In genomic region chr1:97745912-97746311, GRCh38 we compare ENCODE assay signal across 27 cellular contexts.
DNase-seq lines count a peak whose midpoint lies in the region; ATAC-seq, FAIRE-seq and TF ChIP-seq lines count a peak whose summit lies in the region.
"Had no signal": no experiment of that assay in that cellular context is flagged by ENCODE, and none has a peak within 500 bp of the region (broad histone marks: within the 10 kb centered on the region; RNA-seq: fewer than 3 reads in every experiment).

No MANE protein-coding gene starts in this region.

- H3K9ac ChIP-seq in astrocyte (ENCODE audit: low read length): no peak overlapping the region

- peak; percentile 62 for ATAC-seq in foreskin keratinocyte
- ATAC-seq in HG02973 (IDR thresholded peaks at IDR 0.05; ENCODE audit: unreplicated experiment): no peak
- ATAC-seq: gastrocnemius medialis, lower lobe of right lung, Panc1, psoas muscle, T-helper 17 cell had no signal

- H3K9me3 ChIP-seq in astrocyte (ENCODE audit: insufficient read depth, low read depth, low read length): no peaks in the 10 kb centered on the region
- H3K9me3 ChIP-seq in effector memory CD4-positive, alpha-beta T cell (ENCODE audit: control insufficient read depth, low read length): no peaks in the 10 kb centered on the region
- H3K9me3 ChIP-seq: colonic mucosa, gastrocnemius medialis, lower lobe of right lung, psoas muscle, thoracic aorta had no signal

- H3K4me2 ChIP-seq in astrocyte (ENCODE audit: low read length): no peak overlapping the region
- H3K4me2 ChIP-seq: smooth muscle cell had no signal

- no peaks in the 10 kb centered on the region for H3K9me3 Mint-ChIP-seq in HFFc6
- no peaks in the 10 kb centered on the region for H3K9me3 Mint-ChIP-seq in astrocyte (ENCODE audit: unreplicated experiment)
- H3K9me3 Mint-ChIP-seq: CD4-positive, alpha-beta memory T cell had no signal

- H3K4me1 Mint-ChIP-seq in HFFc6 (ENCODE audit: low read depth): peaks cover 44% of the 10 kb centered on the region
- H3K4me1 Mint-ChIP-seq in astrocyte (ENCODE audit: low read depth, unreplicated experiment): no peaks in the 10 kb centered on the region

- peak; percentile 9 for FAIRE-seq in astrocyte (lab: Jason Lieb, UNC)
- FAIRE-seq: kidney had no signal

- H3K27ac Mint-ChIP-seq in HFFc6: no peak overlapping the region
- no peak overlapping the region for H3K27ac Mint-ChIP-seq in astrocyte (ENCODE audit: unreplicated experiment)
- H3K27ac Mint-ChIP-seq: CD4-positive, alpha-beta memory T cell; T-helper 17 cell had no signal

- no peaks in the 10 kb centered on the region for H3K36me3 ChIP-seq in astrocyte (ENCODE audit: insufficient read depth, low read length)
- no peaks in the 10 kb centered on the region for H3K36me3 ChIP-seq in effector memory CD4-positive, alpha-beta T cell (ENCODE audit: control insufficient read depth, insufficient read depth, low read length)
- H3K36me3 ChIP-seq: brain microvascular endothelial cell, colonic mucosa, gastrocnemius medialis, lower lobe of right lung, thoracic aorta had no signal

- no peaks in the 10 kb centered on the region; the same call in 1 of the 2 replicates for H3K36me3 Mint-ChIP-seq in HFFc6 (ENCODE audit: low read depth)
- H3K36me3 Mint-ChIP-seq in astrocyte (ENCODE audit: low read depth, unreplicated experiment): no peaks in the 10 kb centered on the region

- DNase-seq in AG10803 (ENCODE audit: low read depth): peak; percentile 46
- peak; percentile 35 for DNase-seq in HFFc6
- DNase-seq in astrocyte (ENCODE audit: low read depth): peak; percentile 32
- DNase-seq in foreskin keratinocyte: peak; percentile 4 to 24
- no peak for DNase-seq in globus pallidus (ENCODE audit: low spot score)
- DNase-seq in effector memory CD4-positive, alpha-beta T cell: no peak
- no peak for DNase-seq in inferior parietal cortex (ENCODE audit: extremely low spot score)
- DNase-seq: ACHN; activated CD4-positive, alpha-beta T cell treated with anti-CD3 and anti-CD28 coated beads, Interleukin-2, amount 50 U/mL, for 1 hour; brain microvascular endothelial cell; CD4-positive, alpha-beta memory T cell; colonic mucosa; DMS53; gastrocnemius medialis; kidney; lower lobe of right lung; NCI-H510A; psoas muscle; stimulated activated CD4-positive, alpha-beta T cell treated with anti-CD3 and anti-CD28 coated beads, Interleukin-2, amount 100 ng/mL, for 48 hours; stimulated activated naive CD4-positive, alpha-beta T cell treated with Interleukin-2 at 50 U/mL for 16 hours; T-helper 17 cell had no signal

- no peak overlapping the region for H3K4me3 Mint-ChIP-seq in HFFc6
- H3K4me3 Mint-ChIP-seq in astrocyte (ENCODE audit: unreplicated experiment): no peak overlapping the region
- H3K4me3 Mint-ChIP-seq: CD4-positive, alpha-beta memory T cell; T-helper 17 cell had no signal

- H3K4me3 ChIP-seq in AG10803 (ENCODE audit: low read length): no peak overlapping the region
- no peak overlapping the region for H3K4me3 ChIP-seq in astrocyte (ENCODE audit: insufficient read depth, low read depth, low read length)
- H3K4me3 ChIP-seq in effector memory CD4-positive, alpha-beta T cell (ENCODE audit: insufficient read depth, low read depth, low read length, poor library complexity, severe bottlenecking): no peak overlapping the region
- H3K4me3 ChIP-seq: colonic mucosa, gastrocnemius medialis, lower lobe of right lung, psoas muscle, SK-N-MC, smooth muscle cell, thoracic aorta had no signal

- H3K27ac ChIP-seq in astrocyte (ENCODE audit: low read depth, low read length): no peak overlapping the region
- no peak overlapping the region for H3K27ac ChIP-seq in foreskin keratinocyte
- no peak overlapping the region for H3K27ac ChIP-seq in effector memory CD4-positive, alpha-beta T cell (ENCODE audit: insufficient read depth, low read length, poor library complexity, severe bottlenecking)
- H3K27ac ChIP-seq: brain microvascular endothelial cell, colonic mucosa, gastrocnemius medialis, lower lobe of right lung, psoas muscle, SK-N-MC, thoracic aorta, VCaP had no signal

- H2AFZ ChIP-seq in astrocyte (ENCODE audit: low read depth, low read length): no peak overlapping the region

- H3K4me1 ChIP-seq in astrocyte (ENCODE audit: insufficient read depth, low read length) (no peaks in the 10 kb centered on the region), foreskin keratinocyte (no peaks in the 10 kb centered on the region)
- no peaks in the 10 kb centered on the region for H3K4me1 ChIP-seq in effector memory CD4-positive, alpha-beta T cell (ENCODE audit: control insufficient read depth, insufficient read depth, low read length, poor library complexity, severe bottlenecking)
- H3K4me1 ChIP-seq: colonic mucosa, gastrocnemius medialis, lower lobe of right lung, psoas muscle had no signal

- no peak for TF ChIP-seq CTCF in AG10803 (conservative IDR thresholded peaks at IDR 0.05; ENCODE audit: low read length)
- no peak for TF ChIP-seq CTCF in HFFc6 (IDR thresholded peaks at IDR 0.05)
- TF ChIP-seq CTCF in astrocyte (IDR thresholded peaks at IDR 0.05; ENCODE audit: insufficient read depth, low read depth, low read length): no peak
- no peak for TF ChIP-seq CTCF in foreskin keratinocyte (conservative IDR thresholded peaks at IDR 0.05)

- no peaks in the 10 kb centered on the region for H3K27me3 Mint-ChIP-seq in HFFc6 (ENCODE audit: insufficient read depth)
- no peaks in the 10 kb centered on the region for H3K27me3 Mint-ChIP-seq in astrocyte (ENCODE audit: low read depth, unreplicated experiment)
- H3K27me3 Mint-ChIP-seq: CD4-positive, alpha-beta memory T cell; T-helper 17 cell had no signal

- H3K27me3 ChIP-seq in astrocyte (ENCODE audit: insufficient read depth, low read length): no peaks in the 10 kb centered on the region
- H3K27me3 ChIP-seq in foreskin keratinocyte: no peaks in the 10 kb centered on the region
- H3K27me3 ChIP-seq in effector memory CD4-positive, alpha-beta T cell (replicated peaks; ENCODE audit: control insufficient read depth, insufficient read depth, low read length, poor library complexity, severe bottlenecking): no peaks in the 10 kb centered on the region
- H3K27me3 ChIP-seq: brain microvascular endothelial cell, colonic mucosa, gastrocnemius medialis had no signal

- H3K79me2 ChIP-seq in astrocyte (ENCODE audit: insufficient read depth, low read length): no peaks in the 10 kb centered on the region

- no peaks in the 10 kb centered on the region for H4K20me1 ChIP-seq in astrocyte (ENCODE audit: insufficient read depth, low read length)

Comparison
In these comparisons a context has a peak if more than half of its experiments do, and no peak if none do; other contexts are left out.
1. DNase-seq: peak in AG10803 (single experiment), HFFc6 (single experiment), astrocyte (single experiment) and foreskin keratinocyte (2 of 2); none in globus pallidus (single experiment), effector memory CD4-positive, alpha-beta T cell (0 of 3) and inferior parietal cortex (single experiment).